In the genomic region with DNA sequence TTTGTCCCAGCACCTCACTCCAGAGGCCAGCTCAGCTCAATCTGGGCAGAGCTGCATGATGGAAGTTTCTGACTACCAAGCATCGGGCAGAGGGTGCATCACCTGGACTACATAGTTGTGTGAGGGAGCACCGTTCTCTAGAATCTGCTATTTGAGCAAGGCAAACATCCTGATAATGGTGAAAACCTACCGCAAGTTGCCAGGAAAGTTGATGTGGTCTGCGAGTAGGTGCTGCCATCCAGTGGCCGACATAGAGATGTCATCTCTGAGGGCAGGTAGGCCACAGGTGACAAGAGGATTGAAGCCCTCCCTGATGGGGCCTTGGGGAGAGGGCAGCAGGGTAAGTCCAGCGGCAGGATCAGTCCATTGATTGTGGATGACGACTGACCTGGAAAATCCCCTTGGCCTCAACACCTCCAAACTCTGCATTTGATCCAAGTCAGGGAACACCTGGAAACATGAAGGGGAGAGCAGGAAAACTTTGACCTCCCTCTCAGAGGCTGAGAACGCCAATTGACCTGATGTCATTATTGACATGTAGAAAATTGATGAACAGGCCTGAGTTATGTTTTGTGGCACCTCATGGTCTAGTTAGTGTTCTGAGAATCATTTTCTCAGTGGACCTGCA, we compare ENCODE assay signal across 8 cellular contexts. TPM values are rescaled to one million over a fixed set of nuclear protein-coding genes. Genes with fewer than 3 reads are reported as not detected.
A peak's percentile ranks its signal among the peaks of the same experiment; 100 is the strongest.
DNase-seq lines count a peak whose midpoint lies in the region; ATAC-seq, FAIRE-seq and TF ChIP-seq lines count a peak whose summit lies in the region.

No MANE protein-coding gene starts in this region.

- no peak overlapping the region for H3K4me3 ChIP-seq in heart right ventricle
- H3K4me3 ChIP-seq in right atrium auricular region = no peak overlapping the region
- H3K4me3 ChIP-seq in brain microvascular endothelial cell (ENCODE audit: low read depth, low read length) = no peak overlapping the region
- no peak overlapping the region for H3K4me3 ChIP-seq in small intestine (ENCODE audit: low read depth in 1 of 2, low read length in 2 of 2)

- TF ChIP-seq CTCF in heart right ventricle (IDR thresholded peaks at IDR 0.05) (peak in 6 of 9 donors; percentile 16 to 36 (median 28)), right atrium auricular region (IDR thresholded peaks at IDR 0.05) (peak in 1 of 2 donors; percentile 16), brain microvascular endothelial cell (IDR thresholded peaks at IDR 0.05; ENCODE audit: low read depth, low read length, missing control alignments) (peak; percentile 13)

- no peaks in the 10 kb centered on the region for H3K4me1 ChIP-seq in heart right ventricle
- no peaks in the 10 kb centered on the region for H3K4me1 ChIP-seq in right atrium auricular region
- no peaks in the 10 kb centered on the region for H3K4me1 ChIP-seq in small intestine (ENCODE audit: control insufficient read depth in 2 of 2, insufficient read depth in 1 of 2, low read depth in 1 of 2, low read length in 1 of 2)

- ATAC-seq in heart right ventricle (no peak), HG02763 (IDR thresholded peaks at IDR 0.05; ENCODE audit: unreplicated experiment) (peak; percentile 65)

- no peak for DNase-seq in heart right ventricle
- no peak for DNase-seq in right atrium auricular region (ENCODE audit: low spot score)
- peak; percentile 47 for DNase-seq in NCI-H748 (lab: John Stamatoyannopoulos, UW; ENCODE audit: unreplicated experiment)
- no peak for DNase-seq in brain microvascular endothelial cell
- peak; percentile 14 for DNase-seq in small intestine
- DNase-seq in amniotic stem cell (lab: John Stamatoyannopoulos, UW) = no peak
- no peak for DNase-seq in HTR-8/SVneo (ENCODE audit: insufficient read length, low spot score)

- WGBS in heart right ventricle, 2 donors = 18 to 22% methylated on average over 8 of the region's 8 CpGs
- WGBS in small intestine, 3 donors = 14 to 17% (median 14%) methylated on average over 8 of the region's 8 CpGs

- H3K9me3 ChIP-seq in heart right ventricle = peaks cover 0 to 17% (median 0%) of the 10 kb centered on the region in 11 donors
- H3K9me3 ChIP-seq in right atrium auricular region = peaks cover 0 to 8% of the 10 kb centered on the region in 2 donors
- H3K9me3 ChIP-seq in small intestine (ENCODE audit: control insufficient read depth, low read depth) = no peaks in the 10 kb centered on the region

- FAIRE-seq in small intestine (lab: Jason Lieb, UNC) (no peak), HTR-8/SVneo (lab: Jason Lieb, UNC) (no peak)

- in situ Hi-C loops in brain microvascular endothelial cell (cut with HindIII; ENCODE audit: low pct_ligation_motif_present, low sequenced_read_pairs) = no loop called here

- H3K27me3 ChIP-seq in heart right ventricle = peaks cover 0 to 28% (median 0%) of the 10 kb centered on the region in 7 donors
- no peaks in the 10 kb centered on the region for H3K27me3 ChIP-seq in right atrium auricular region
- H3K27me3 ChIP-seq in brain microvascular endothelial cell (replicated peaks) = no peaks in the 10 kb centered on the region
- H3K27me3 ChIP-seq in small intestine (ENCODE audit: control insufficient read depth in 2 of 2, insufficient read depth in 2 of 2, low read length in 2 of 2) = no peaks in the 10 kb centered on the region

- H3K36me3 ChIP-seq in heart right ventricle (no peaks in the 10 kb centered on the region), right atrium auricular region (no peaks in the 10 kb centered on the region), brain microvascular endothelial cell (replicated peaks) (no peaks in the 10 kb centered on the region), small intestine (ENCODE audit: control insufficient read depth in 2 of 2, insufficient read depth in 2 of 2, low read length in 2 of 2) (no peaks in the 10 kb centered on the region)

- intact Hi-C loops in heart right ventricle (cut with DNase I) = no loop called here

- H3K27ac ChIP-seq in heart right ventricle (no peak overlapping the region), right atrium auricular region (no peak overlapping the region), brain microvascular endothelial cell (no peak overlapping the region), small intestine (ENCODE audit: low read depth in 1 of 2, low read length in 1 of 2) (no peak overlapping the region)

RNA-seq across cellular contexts. Expression of a gene that starts 3.9 kb away (rescaled TPM):
- total RNA-seq in heart right ventricle (not detected), right atrium auricular region (not detected)
- polyA plus RNA-seq in heart right ventricle (not detected), small intestine (under 1 TPM in 2 of 3 donors, not detected in 1; 0.03 to 0.27 TPM)

RNA-seq across cellular contexts. Expression of a gene that starts 34.1 kb away (rescaled TPM):
- total RNA-seq in heart right ventricle = not detected
- polyA plus RNA-seq in heart right ventricle = not detected
- total RNA-seq in right atrium auricular region = not detected
- under 1 TPM in 2 of 3 donors, not detected in 1; 0.33 to 0.54 TPM for polyA plus RNA-seq in small intestine

Comparison
In these comparisons a context has a peak if more than half of its experiments do, and no peak if none do; other contexts are left out.
1. DNase-seq: peak in NCI-H748 (single experiment) and small intestine (single experiment); none in heart right ventricle (0 of 2), right atrium auricular region (single experiment), brain microvascular endothelial cell (single experiment), amniotic stem cell (single experiment) and HTR-8/SVneo (single experiment).